Comparison of ENCODE assay signal across 17 cellular contexts in the genomic region with DNA sequence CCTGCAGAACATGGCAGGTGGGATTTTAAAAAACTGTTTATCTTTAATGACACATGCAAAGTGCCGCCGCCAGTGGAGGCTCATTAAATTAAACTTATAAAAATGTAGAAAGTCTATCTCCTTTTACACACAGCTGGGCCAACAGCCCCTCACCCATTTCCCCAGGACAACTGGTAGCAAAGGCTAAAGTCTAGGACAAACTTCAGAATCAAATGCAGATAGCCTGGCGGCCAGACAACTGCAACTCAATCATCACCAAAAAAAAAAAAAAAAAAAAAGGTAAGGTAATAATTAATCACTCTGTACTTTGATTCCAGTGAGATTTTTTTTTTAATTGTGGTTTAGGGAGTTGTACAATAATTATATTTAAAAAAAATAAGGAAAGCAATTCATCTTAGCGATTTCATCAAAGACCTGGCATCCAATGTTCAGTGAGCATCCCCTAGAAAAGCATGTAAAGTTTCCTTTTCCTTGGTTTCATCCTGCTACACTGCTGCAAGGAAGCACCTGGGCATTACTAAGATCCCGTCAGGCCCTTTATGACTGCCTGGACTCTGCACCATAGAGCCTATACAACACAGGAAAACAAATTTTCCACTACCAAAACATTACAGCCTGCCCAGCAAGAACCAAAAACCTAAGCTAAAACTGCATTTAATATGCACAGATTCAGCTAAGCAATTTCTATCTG.
"Had no signal": no experiment of that assay in that cellular context is flagged by ENCODE, and none has a peak within 500 bp of the region (broad histone marks: within the 10 kb centered on the region; RNA-seq: fewer than 3 reads in every experiment).

No MANE protein-coding gene starts in this region.

- H3K36me3 Mint-ChIP-seq: activated CD8-positive, alpha-beta memory T cell treated with anti-CD3 and anti-CD28 coated beads, Interleukin-2, amount 10 ng/mL, durations not matched to agents 7 days and 5 days; activated naive CD4-positive, alpha-beta T cell treated with anti-CD3 and anti-CD28 coated beads, Interleukin-2, amount 50 U/mL, for 72 hours; stimulated activated effector memory CD8-positive, alpha-beta T cell treated with anti-CD3 and anti-CD28 coated beads, Interleukin-12 subunit alpha, Interleukin-12 subunit beta, amount 100 ng/mL, for 72 hours had no signal

- H3K4me2 ChIP-seq: smooth muscle cell had no signal

- H3K4me1 Mint-ChIP-seq: stimulated activated effector memory CD8-positive, alpha-beta T cell treated with anti-CD3 and anti-CD28 coated beads, Interleukin-12 subunit alpha, Interleukin-12 subunit beta, amount 100 ng/mL, for 72 hours had no signal

- H3K27ac ChIP-seq: SJCRH30 had no signal

- H3K9me3 Mint-ChIP-seq: activated naive CD4-positive, alpha-beta T cell treated with anti-CD3 and anti-CD28 coated beads, Interleukin-2, amount 50 U/mL, for 72 hours; activated T-cell treated with anti-CD3 and anti-CD28 coated beads, Interleukin-2, amount 50 U/mL, for 24 hours; central memory CD8-positive, alpha-beta T cell; nephron progenitor cell; stimulated activated effector memory CD8-positive, alpha-beta T cell treated with anti-CD3 and anti-CD28 coated beads, Interleukin-12 subunit alpha, Interleukin-12 subunit beta, amount 100 ng/mL, for 72 hours had no signal

- H3K27me3 Mint-ChIP-seq: activated T-cell treated with anti-CD3 and anti-CD28 coated beads, Interleukin-2, amount 50 U/mL, for 24 hours had no signal

- DNase-seq: activated CD4-positive, alpha-beta T cell treated with anti-CD3 and anti-CD28 coated beads, Interleukin-2, amount 50 U/mL, for 4 hours; activated CD4-positive, CD25-positive, alpha-beta regulatory T cell treated with anti-CD3 and anti-CD28 coated beads, Interleukin-2, amount 50 U/mL, for 72 hours; activated CD8-positive, alpha-beta memory T cell treated with anti-CD3 and anti-CD28 coated beads, Interleukin-2, amount 10 ng/mL, durations not matched to agents 7 days and 5 days; activated effector memory CD4-positive, alpha-beta T cell treated with Interleukin-2 at 50 U/mL for 16 hours; activated T-cell treated with anti-CD3 and anti-CD28 coated beads, Interleukin-2, amount 50 U/mL, for 24 hours; amniotic stem cell; foreskin melanocyte; mammary epithelial cell; nephron progenitor cell; retina; SJCRH30; trophoblast cell had no signal

- H3K4me3 ChIP-seq: SJCRH30, smooth muscle cell had no signal

- H3K36me3 ChIP-seq: SJCRH30 had no signal

- H3K9me3 ChIP-seq: SJCRH30 had no signal

- H3K4me1 ChIP-seq: SJCRH30 had no signal

- H3K27ac Mint-ChIP-seq: activated CD8-positive, alpha-beta memory T cell treated with anti-CD3 and anti-CD28 coated beads, Interleukin-2, amount 10 ng/mL, durations not matched to agents 7 days and 5 days; activated naive CD4-positive, alpha-beta T cell treated with anti-CD3 and anti-CD28 coated beads, Interleukin-2, amount 50 U/mL, for 72 hours; activated T-cell treated with anti-CD3 and anti-CD28 coated beads, Interleukin-2, amount 50 U/mL, for 24 hours; nephron progenitor cell; stimulated activated effector memory CD8-positive, alpha-beta T cell treated with anti-CD3 and anti-CD28 coated beads, Interleukin-12 subunit alpha, Interleukin-12 subunit beta, amount 100 ng/mL, for 72 hours had no signal

- H3K4me3 Mint-ChIP-seq: activated CD8-positive, alpha-beta memory T cell treated with anti-CD3 and anti-CD28 coated beads, Interleukin-2, amount 10 ng/mL, durations not matched to agents 7 days and 5 days; activated T-cell treated with anti-CD3 and anti-CD28 coated beads, Interleukin-2, amount 50 U/mL, for 24 hours; brain; central memory CD8-positive, alpha-beta T cell; nephron progenitor cell; stimulated activated effector memory CD8-positive, alpha-beta T cell treated with anti-CD3 and anti-CD28 coated beads, Interleukin-12 subunit alpha, Interleukin-12 subunit beta, amount 100 ng/mL, for 72 hours had no signal
